In genomic region chr2:23850564-23851256, GRCh38 we compare ENCODE assay signal across 12 cellular contexts.
DNase-seq lines count a peak whose midpoint lies in the region; ATAC-seq, FAIRE-seq and TF ChIP-seq lines count a peak whose summit lies in the region.
"Had no signal": no experiment of that assay in that cellular context is flagged by ENCODE, and none has a peak within 500 bp of the region (broad histone marks: within the 10 kb centered on the region; RNA-seq: fewer than 3 reads in every experiment).

No MANE protein-coding gene starts in this region.

- H2AFZ ChIP-seq in K562 (ENCODE audit: low read depth, low read length) = no peak overlapping the region

- in situ Hi-C loops in K562 (cut with MboI) = no loop called here
- in situ Hi-C loops in G401 (cut with HindIII; ENCODE audit: low sequenced_read_pairs) = no loop called here

- H3K27ac ChIP-seq in K562 (ENCODE audit: extremely low read depth, low read depth, low read length) = no peak overlapping the region
- H3K27ac ChIP-seq: left ventricle myocardium inferior had no signal

- no peaks in the 10 kb centered on the region for H3K9me3 ChIP-seq in K562 (replicated peaks; ENCODE audit: control insufficient read depth, insufficient read depth, low read depth, low read length)
- H3K9me3 ChIP-seq: left ventricle myocardium inferior had no signal

- CTCF ChIA-PET in K562 (lab: Yijun Ruan, JAX; ENCODE audit: low intra/inter-chr PET ratio) = no interaction called here

- TF ChIP-seq EP300 in K562 (IDR thresholded peaks at IDR 0.05; ENCODE audit: low read length) = no peak

- H3K9ac ChIP-seq in K562 (ENCODE audit: insufficient read depth in 1 of 2, low read depth in 2 of 2, low read length in 2 of 2) = no peak overlapping the region

- H3K4me1 ChIP-seq in K562 (replicated peaks in 1 of 2; ENCODE audit: control insufficient read depth in 2 of 2, insufficient read depth in 2 of 2, low read length in 2 of 2) = no peaks in the 10 kb centered on the region; a peak in 1 of 5 replicates
- H3K4me1 ChIP-seq: left ventricle myocardium inferior had no signal

- H3K36me3 ChIP-seq in K562 (ENCODE audit: control insufficient read depth, insufficient read depth, low read length) = no peaks in the 10 kb centered on the region; the same call in 2 of the 3 replicates

- BruUV-seq in K562 (replicated peaks; lab: Mats Ljungman, UMichigan) = no TSS peak

- no peaks in the 10 kb centered on the region for H3K9me1 ChIP-seq in K562 (ENCODE audit: control insufficient read depth, insufficient read depth, low read length)

- no peaks in the 10 kb centered on the region for H3K79me2 ChIP-seq in K562 (ENCODE audit: control insufficient read depth, insufficient read depth, low read length)

- no peak for FAIRE-seq in K562 (lab: Jason Lieb, UNC)

- H3K4me2 ChIP-seq in K562 (ENCODE audit: insufficient read depth, low read length) = no peak overlapping the region

- H4K20me1 ChIP-seq in K562 (replicated peaks; ENCODE audit: control insufficient read depth, insufficient read depth, low read length) = no peaks in the 10 kb centered on the region

- peak; percentile 88 for ATAC-seq in GM18502 (IDR thresholded peaks at IDR 0.05; ENCODE audit: poor library complexity, unreplicated experiment)
- peak; percentile 73 for ATAC-seq in GM21367 (IDR thresholded peaks at IDR 0.05; ENCODE audit: unreplicated experiment)
- ATAC-seq in HG03066 (IDR thresholded peaks at IDR 0.05; ENCODE audit: low read depth, unreplicated experiment) = peak; percentile 93
- peak; percentile 38 for ATAC-seq in K562

- no peak for TF ChIP-seq CTCF in K562 (IDR thresholded peaks at IDR 0.05 in 2 of 3, conservative IDR thresholded peaks at IDR 0.05 in 1 of 3; ENCODE audit: insufficient read depth in 2 of 3, low read depth in 1 of 3, low read length in 3 of 3)

- POLR2A ChIA-PET in K562 (lab: Yijun Ruan, JAX) = interaction anchor here (1.1 kb wide), 2 partner anchors 14 to 27 kb away, joined by 3 read pairs; no protein-coding TSS in a partner anchor

- intact Hi-C loops in K562 (cut with micrococcal nuclease) = no loop called here

- no peaks in the 10 kb centered on the region for H3K27me3 ChIP-seq in K562 (ENCODE audit: control insufficient read depth in 2 of 2, insufficient read depth in 2 of 2, low read length in 2 of 2)

- WGBS in K562 (ENCODE audit: insufficient coverage, low coverage, missing lambda C conversion rate) = 54% methylated on average over 4 of the region's 4 CpGs

- H3K4me3 ChIP-seq in K562 = no peak overlapping the region
- H3K4me3 ChIP-seq: left ventricle myocardium inferior had no signal

- TF ChIP-seq RAD21 in K562 (CRISPR knock-in tag; conservative IDR thresholded peaks at IDR 0.05 in 1 of 2, IDR thresholded peaks at IDR 0.05 in 1 of 2) = no peak

- no peak for TF ChIP-seq POLR2A in K562 (conservative IDR thresholded peaks at IDR 0.05)

- DNase-seq in K562 (ENCODE audit: extremely low read depth in 1 of 4, low spot score in 3 of 4) (no peak), G401 (ENCODE audit: low spot score) (no peak), D341Med (ENCODE audit: low spot score) (no peak)
- no peak for DNase-seq in activated T-cell treated with anti-CD3 and anti-CD28 coated beads, Interleukin-2, amount 50 U/mL, for 1 hour
- DNase-seq in activated CD8-positive, alpha-beta memory T cell treated with anti-CD3 and anti-CD28 coated beads, Interleukin-2, amount 50 U/mL, for 4 hours = no peak
- DNase-seq: CD4-positive, alpha-beta memory T cell; foreskin melanocyte; left ventricle myocardium inferior; NCI-H1694 had no signal

TF ChIP-seq in K562, 482 proteins besides CTCF, POLR2A, EP300 and RAD21:
- TF ChIP-seq ASH1L (IDR thresholded peaks at IDR 0.05; ENCODE audit: borderline replicate concordance, low read depth, partially characterized antibody) = no peak
- TF ChIP-seq CEBPB (tag; IDR thresholded peaks at IDR 0.05) = no peak
- TF ChIP-seq MAFF (IDR thresholded peaks at IDR 0.05; ENCODE audit: low read length) = no peak

Comparison
In these comparisons a context has a peak if more than half of its experiments do, and no peak if none do; other contexts are left out.
1. ATAC-seq: peak in every context shown above with its lines; median percentile 93 in HG03066; 88 in GM18502; 73 in GM21367; 38 in K562.